Comparison of ENCODE assay signal across 9 cellular contexts in genomic region chr16:9135797-9136196, GRCh38. TPM values are rescaled to one million over a fixed set of nuclear protein-coding genes. Genes with fewer than 3 reads are reported as not detected.
A peak's percentile ranks its signal among the peaks of the same experiment; 100 is the strongest.
DNase-seq lines count a peak whose midpoint lies in the region; ATAC-seq and TF ChIP-seq lines count a peak whose summit lies in the region.
"Had no signal": no experiment of that assay in that cellular context is flagged by ENCODE, and none has a peak within 500 bp of the region (broad histone marks: within the 10 kb centered on the region; RNA-seq: fewer than 3 reads in every experiment).

No MANE protein-coding gene starts in this region.

- peaks cover 27% of the 10 kb centered on the region for H3K4me1 Mint-ChIP-seq in activated CD4-positive, alpha-beta T cell treated with anti-CD3 and anti-CD28 coated beads, Interleukin-2, amount 10 ng/mL, durations not matched to agents 7 days and 5 days
- peaks cover 8% of the 10 kb centered on the region for H3K4me1 Mint-ChIP-seq in Calu3 (ENCODE audit: low read depth, unreplicated experiment)

- no peaks in the 10 kb centered on the region for H3K9me3 Mint-ChIP-seq in activated CD4-positive, alpha-beta T cell treated with anti-CD3 and anti-CD28 coated beads, Interleukin-2, amount 10 ng/mL, durations not matched to agents 7 days and 5 days
- H3K9me3 Mint-ChIP-seq in Calu3 (ENCODE audit: low read depth, unreplicated experiment), result no peaks in the 10 kb centered on the region

- POLR2A ChIA-PET in activated CD4-positive, alpha-beta T cell treated with anti-CD3 and anti-CD28 coated beads, Interleukin-2, amount 10 ng/mL, durations not matched to agents 7 days and 5 days (lab: Charles Lee), result no interaction called here

- CTCF ChIA-PET in activated CD4-positive, alpha-beta T cell treated with anti-CD3 and anti-CD28 coated beads, Interleukin-2, amount 10 ng/mL, durations not matched to agents 7 days and 5 days (lab: Charles Lee), result interaction anchor here (0.7 to 1.1 kb wide), 2 partner anchors 13 to 127 kb away, joined by 4 read pairs; no protein-coding TSS in a partner anchor
- CTCF ChIA-PET in Calu3 (lab: Charles Lee), result no interaction called here

- no TSS peak for BruUV-seq in Calu3 (replicated peaks; lab: Mats Ljungman, UMichigan)

- H3K27ac Mint-ChIP-seq in activated CD4-positive, alpha-beta T cell treated with anti-CD3 and anti-CD28 coated beads, Interleukin-2, amount 10 ng/mL, durations not matched to agents 7 days and 5 days, result peak overlapping the region; percentile 10
- H3K27ac Mint-ChIP-seq in Calu3 (ENCODE audit: unreplicated experiment), result no peak overlapping the region

- peak; percentile 41 for DNase-seq in activated CD4-positive, alpha-beta T cell treated with anti-CD3 and anti-CD28 coated beads, Interleukin-2, amount 10 ng/mL, durations not matched to agents 7 days and 5 days
- DNase-seq in activated CD4-positive, alpha-beta T cell treated with anti-CD3 and anti-CD28 coated beads for 4 hours, result no peak
- DNase-seq in stimulated activated CD8-positive, alpha-beta memory T cell treated with anti-CD3 and anti-CD28 coated beads, Interleukin-4, amount 100 ng/mL, for 48 hours, result peak; percentile 25
- DNase-seq in left ventricle myocardium superior, result no peak
- DNase-seq in Calu3, result no peak
- DNase-seq in KG1 (lab: John Stamatoyannopoulos, UW), result no peak
- DNase-seq: NCI-H2081 treated with DMSO at 0.1 percent for 48 hours had no signal

- H3K27me3 Mint-ChIP-seq in activated CD4-positive, alpha-beta T cell treated with anti-CD3 and anti-CD28 coated beads, Interleukin-2, amount 10 ng/mL, durations not matched to agents 7 days and 5 days, result peaks cover 2% of the 10 kb centered on the region
- H3K27me3 Mint-ChIP-seq in Calu3 (ENCODE audit: unreplicated experiment), result peaks cover 16% of the 10 kb centered on the region

- TF ChIP-seq CTCF in Calu3 (IDR thresholded peaks at IDR 0.05; ENCODE audit: unreplicated experiment), result no peak

- ATAC-seq in HG03064 (IDR thresholded peaks at IDR 0.05; ENCODE audit: low read depth, unreplicated experiment) (peak; percentile 77), SK-N-SH treated with all-trans-retinoic acid at 6 μM for 48 hours (peak; percentile 38), left ventricle myocardium superior (no peak)

- no peaks in the 10 kb centered on the region for H3K36me3 Mint-ChIP-seq in activated CD4-positive, alpha-beta T cell treated with anti-CD3 and anti-CD28 coated beads, Interleukin-2, amount 10 ng/mL, durations not matched to agents 7 days and 5 days (ENCODE audit: low read depth)
- peaks cover 38% of the 10 kb centered on the region for H3K36me3 Mint-ChIP-seq in Calu3 (ENCODE audit: insufficient read depth, unreplicated experiment)

- intact Hi-C loops in left ventricle myocardium superior (cut with micrococcal nuclease), result no loop called here
- intact Hi-C loops in Calu3 (cut with micrococcal nuclease; ENCODE audit: unreplicated experiment), result no loop called here

- no peak overlapping the region for H3K4me3 Mint-ChIP-seq in activated CD4-positive, alpha-beta T cell treated with anti-CD3 and anti-CD28 coated beads, Interleukin-2, amount 10 ng/mL, durations not matched to agents 7 days and 5 days
- no peak overlapping the region for H3K4me3 Mint-ChIP-seq in Calu3 (ENCODE audit: low read depth, unreplicated experiment)

TF ChIP-seq in SK-N-SH treated with all-trans-retinoic acid at 6 μM for 48 hours, 23 proteins besides CTCF, POLR2A, EP300 and RAD21:
- no peak for TF ChIP-seq CSDC2 (CRISPR knock-in tag; IDR thresholded peaks at IDR 0.05)
- TF ChIP-seq, protein P1, sequence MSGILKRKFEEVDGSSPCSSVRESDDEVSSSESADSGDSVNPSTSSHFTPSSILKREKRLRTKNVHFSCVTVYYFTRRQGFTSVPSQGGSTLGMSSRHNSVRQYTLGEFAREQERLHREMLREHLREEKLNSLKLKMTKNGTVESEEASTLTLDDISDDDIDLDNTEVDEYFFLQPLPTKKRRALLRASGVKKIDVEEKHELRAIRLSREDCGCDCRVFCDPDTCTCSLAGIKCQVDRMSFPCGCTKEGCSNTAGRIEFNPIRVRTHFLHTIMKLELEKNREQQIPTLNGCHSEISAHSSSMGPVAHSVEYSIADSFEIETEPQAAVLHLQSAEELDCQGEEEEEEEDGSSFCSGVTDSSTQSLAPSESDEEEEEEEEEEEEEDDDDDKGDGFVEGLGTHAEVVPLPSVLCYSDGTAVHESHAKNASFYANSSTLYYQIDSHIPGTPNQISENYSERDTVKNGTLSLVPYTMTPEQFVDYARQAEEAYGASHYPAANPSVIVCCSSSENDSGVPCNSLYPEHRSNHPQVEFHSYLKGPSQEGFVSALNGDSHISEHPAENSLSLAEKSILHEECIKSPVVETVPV (CRISPR knock-in tag; IDR thresholded peaks at IDR 0.05), result no peak
- TF ChIP-seq, protein P2, sequence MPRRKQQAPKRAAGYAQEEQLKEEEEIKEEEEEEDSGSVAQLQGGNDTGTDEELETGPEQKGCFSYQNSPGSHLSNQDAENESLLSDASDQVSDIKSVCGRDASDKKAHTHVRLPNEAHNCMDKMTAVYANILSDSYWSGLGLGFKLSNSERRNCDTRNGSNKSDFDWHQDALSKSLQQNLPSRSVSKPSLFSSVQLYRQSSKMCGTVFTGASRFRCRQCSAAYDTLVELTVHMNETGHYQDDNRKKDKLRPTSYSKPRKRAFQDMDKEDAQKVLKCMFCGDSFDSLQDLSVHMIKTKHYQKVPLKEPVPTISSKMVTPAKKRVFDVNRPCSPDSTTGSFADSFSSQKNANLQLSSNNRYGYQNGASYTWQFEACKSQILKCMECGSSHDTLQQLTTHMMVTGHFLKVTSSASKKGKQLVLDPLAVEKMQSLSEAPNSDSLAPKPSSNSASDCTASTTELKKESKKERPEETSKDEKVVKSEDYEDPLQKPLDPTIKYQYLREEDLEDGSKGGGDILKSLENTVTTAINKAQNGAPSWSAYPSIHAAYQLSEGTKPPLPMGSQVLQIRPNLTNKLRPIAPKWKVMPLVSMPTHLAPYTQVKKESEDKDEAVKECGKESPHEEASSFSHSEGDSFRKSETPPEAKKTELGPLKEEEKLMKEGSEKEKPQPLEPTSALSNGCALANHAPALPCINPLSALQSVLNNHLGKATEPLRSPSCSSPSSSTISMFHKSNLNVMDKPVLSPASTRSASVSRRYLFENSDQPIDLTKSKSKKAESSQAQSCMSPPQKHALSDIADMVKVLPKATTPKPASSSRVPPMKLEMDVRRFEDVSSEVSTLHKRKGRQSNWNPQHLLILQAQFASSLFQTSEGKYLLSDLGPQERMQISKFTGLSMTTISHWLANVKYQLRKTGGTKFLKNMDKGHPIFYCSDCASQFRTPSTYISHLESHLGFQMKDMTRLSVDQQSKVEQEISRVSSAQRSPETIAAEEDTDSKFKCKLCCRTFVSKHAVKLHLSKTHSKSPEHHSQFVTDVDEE (CRISPR knock-in tag; IDR thresholded peaks at IDR 0.05), result no peak
- TF ChIP-seq BACH2 (CRISPR knock-in tag; IDR thresholded peaks at IDR 0.05; ENCODE audit: borderline replicate concordance), result no peak
- TF ChIP-seq ISL1 (CRISPR knock-in tag; IDR thresholded peaks at IDR 0.05), result no peak
- TF ChIP-seq PPARA (CRISPR knock-in tag; IDR thresholded peaks at IDR 0.05; ENCODE audit: borderline replicate concordance), result no peak
- TF ChIP-seq ZC3H10 (CRISPR knock-in tag; IDR thresholded peaks at IDR 0.05), result no peak
- no peak for TF ChIP-seq ZNF8 (CRISPR knock-in tag; IDR thresholded peaks at IDR 0.05)
- TF ChIP-seq RARB (CRISPR knock-in tag; IDR thresholded peaks at IDR 0.05), result no peak
- no peak for TF ChIP-seq ZFP30 (CRISPR knock-in tag; IDR thresholded peaks at IDR 0.05)
- TF ChIP-seq ESRRG (CRISPR knock-in tag; IDR thresholded peaks at IDR 0.05), result no peak
- no peak for TF ChIP-seq ZNF70 (CRISPR knock-in tag; IDR thresholded peaks at IDR 0.05)
- no peak for TF ChIP-seq TOX (CRISPR knock-in tag; IDR thresholded peaks at IDR 0.05; ENCODE audit: borderline replicate concordance)
- no peak for TF ChIP-seq GLIS3 (CRISPR knock-in tag; IDR thresholded peaks at IDR 0.05)
- no peak for TF ChIP-seq OSR1 (CRISPR knock-in tag; IDR thresholded peaks at IDR 0.05)
- no peak for TF ChIP-seq ZNF565 (CRISPR knock-in tag; conservative IDR thresholded peaks at IDR 0.05; ENCODE audit: low read depth)
- no peak for TF ChIP-seq ARNTL (CRISPR knock-in tag; IDR thresholded peaks at IDR 0.05; ENCODE audit: borderline replicate concordance, low read depth)
- TF ChIP-seq, protein P3, sequence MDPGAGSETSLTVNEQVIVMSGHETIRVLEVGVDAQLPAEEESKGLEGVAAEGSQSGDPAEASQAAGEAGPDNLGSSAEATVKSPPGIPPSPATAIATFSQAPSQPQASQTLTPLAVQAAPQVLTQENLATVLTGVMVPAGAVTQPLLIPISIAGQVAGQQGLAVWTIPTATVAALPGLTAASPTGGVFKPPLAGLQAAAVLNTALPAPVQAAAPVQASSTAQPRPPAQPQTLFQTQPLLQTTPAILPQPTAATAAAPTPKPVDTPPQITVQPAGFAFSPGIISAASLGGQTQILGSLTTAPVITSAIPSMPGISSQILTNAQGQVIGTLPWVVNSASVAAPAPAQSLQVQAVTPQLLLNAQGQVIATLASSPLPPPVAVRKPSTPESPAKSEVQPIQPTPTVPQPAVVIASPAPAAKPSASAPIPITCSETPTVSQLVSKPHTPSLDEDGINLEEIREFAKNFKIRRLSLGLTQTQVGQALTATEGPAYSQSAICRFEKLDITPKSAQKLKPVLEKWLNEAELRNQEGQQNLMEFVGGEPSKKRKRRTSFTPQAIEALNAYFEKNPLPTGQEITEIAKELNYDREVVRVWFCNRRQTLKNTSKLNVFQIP (CRISPR knock-in tag; IDR thresholded peaks at IDR 0.05; ENCODE audit: borderline replicate concordance, low read depth), result no peak
- no peak for TF ChIP-seq TCF4 (CRISPR knock-in tag; IDR thresholded peaks at IDR 0.05; ENCODE audit: borderline replicate concordance)
- no peak for TF ChIP-seq ZFP3 (CRISPR knock-in tag; IDR thresholded peaks at IDR 0.05)

RNA-seq across cellular contexts. Expression of gene HAPSTR1, which starts 44.4 kb away (rescaled TPM):
- total RNA-seq in activated CD4-positive, alpha-beta T cell treated with anti-CD3 and anti-CD28 coated beads, Interleukin-2, amount 10 ng/mL, durations not matched to agents 7 days and 5 days, result 10 to 100 TPM; 55.0 to 55.6 TPM
- total RNA-seq in left ventricle myocardium superior, result 53.0 TPM
- 57.1 and 59.6 TPM in 2 replicates for total RNA-seq in Calu3 (2022)

Comparison
In these comparisons a context has a peak if more than half of its experiments do, and no peak if none do; other contexts are left out.
1. DNase-seq: peak in activated CD4-positive, alpha-beta T cell treated with anti-CD3 and anti-CD28 coated beads, Interleukin-2, amount 10 ng/mL, durations not matched to agents 7 days and 5 days (single experiment) and stimulated activated CD8-positive, alpha-beta memory T cell treated with anti-CD3 and anti-CD28 coated beads, Interleukin-4, amount 100 ng/mL, for 48 hours (single experiment); none in activated CD4-positive, alpha-beta T cell treated with anti-CD3 and anti-CD28 coated beads for 4 hours (0 of 2), left ventricle myocardium superior (single experiment), Calu3 (single experiment) and KG1 (single experiment).